Comparison of ENCODE assay signal across 1 cellular context in the genomic region with DNA sequence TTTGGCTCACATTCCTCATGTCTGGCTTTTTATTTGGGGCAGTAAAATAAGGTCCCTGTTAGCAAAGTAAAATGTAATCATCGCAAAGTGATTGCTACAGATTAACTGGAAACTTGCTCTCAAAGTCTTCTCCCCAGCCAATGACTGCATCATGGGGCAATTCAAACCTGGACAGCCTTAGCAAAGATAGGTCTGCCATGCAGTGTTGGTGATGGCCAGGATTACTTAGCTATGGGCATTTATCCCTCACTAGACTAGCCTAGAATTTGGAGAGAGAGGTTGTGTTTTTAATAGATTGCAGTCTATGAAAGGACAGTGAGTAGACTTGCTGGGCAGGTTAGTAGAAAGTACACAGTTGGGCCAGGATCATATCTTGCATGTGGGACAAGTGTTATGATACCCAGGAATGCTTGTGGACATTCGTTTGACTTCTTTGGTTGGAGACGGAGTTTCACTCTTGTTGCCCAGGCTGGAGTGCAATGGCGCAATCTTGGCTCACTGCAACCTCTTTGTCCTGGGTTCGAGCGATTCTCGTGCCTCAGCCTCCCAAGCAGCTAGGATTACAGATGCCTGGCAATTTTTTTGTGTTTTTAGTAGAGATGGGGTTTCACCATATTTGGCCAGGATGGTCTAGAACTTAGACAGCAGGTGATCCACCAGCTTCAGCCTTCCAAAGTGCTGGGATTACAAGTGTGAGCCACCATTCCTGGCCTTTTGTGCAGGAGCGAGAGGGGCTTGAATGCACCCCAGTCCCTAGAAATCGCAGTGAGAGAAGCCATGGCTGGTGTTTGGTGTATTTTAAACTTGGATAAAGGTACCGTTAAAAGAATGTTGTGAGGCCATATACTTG.
TF ChIP-seq lines count a peak whose summit lies in the region.

No MANE protein-coding gene starts in this region.

TF ChIP-seq in HepG2, 621 proteins besides CTCF, POLR2A, EP300 and RAD21 (continued from another document):
- TF ChIP-seq, protein P1, sequence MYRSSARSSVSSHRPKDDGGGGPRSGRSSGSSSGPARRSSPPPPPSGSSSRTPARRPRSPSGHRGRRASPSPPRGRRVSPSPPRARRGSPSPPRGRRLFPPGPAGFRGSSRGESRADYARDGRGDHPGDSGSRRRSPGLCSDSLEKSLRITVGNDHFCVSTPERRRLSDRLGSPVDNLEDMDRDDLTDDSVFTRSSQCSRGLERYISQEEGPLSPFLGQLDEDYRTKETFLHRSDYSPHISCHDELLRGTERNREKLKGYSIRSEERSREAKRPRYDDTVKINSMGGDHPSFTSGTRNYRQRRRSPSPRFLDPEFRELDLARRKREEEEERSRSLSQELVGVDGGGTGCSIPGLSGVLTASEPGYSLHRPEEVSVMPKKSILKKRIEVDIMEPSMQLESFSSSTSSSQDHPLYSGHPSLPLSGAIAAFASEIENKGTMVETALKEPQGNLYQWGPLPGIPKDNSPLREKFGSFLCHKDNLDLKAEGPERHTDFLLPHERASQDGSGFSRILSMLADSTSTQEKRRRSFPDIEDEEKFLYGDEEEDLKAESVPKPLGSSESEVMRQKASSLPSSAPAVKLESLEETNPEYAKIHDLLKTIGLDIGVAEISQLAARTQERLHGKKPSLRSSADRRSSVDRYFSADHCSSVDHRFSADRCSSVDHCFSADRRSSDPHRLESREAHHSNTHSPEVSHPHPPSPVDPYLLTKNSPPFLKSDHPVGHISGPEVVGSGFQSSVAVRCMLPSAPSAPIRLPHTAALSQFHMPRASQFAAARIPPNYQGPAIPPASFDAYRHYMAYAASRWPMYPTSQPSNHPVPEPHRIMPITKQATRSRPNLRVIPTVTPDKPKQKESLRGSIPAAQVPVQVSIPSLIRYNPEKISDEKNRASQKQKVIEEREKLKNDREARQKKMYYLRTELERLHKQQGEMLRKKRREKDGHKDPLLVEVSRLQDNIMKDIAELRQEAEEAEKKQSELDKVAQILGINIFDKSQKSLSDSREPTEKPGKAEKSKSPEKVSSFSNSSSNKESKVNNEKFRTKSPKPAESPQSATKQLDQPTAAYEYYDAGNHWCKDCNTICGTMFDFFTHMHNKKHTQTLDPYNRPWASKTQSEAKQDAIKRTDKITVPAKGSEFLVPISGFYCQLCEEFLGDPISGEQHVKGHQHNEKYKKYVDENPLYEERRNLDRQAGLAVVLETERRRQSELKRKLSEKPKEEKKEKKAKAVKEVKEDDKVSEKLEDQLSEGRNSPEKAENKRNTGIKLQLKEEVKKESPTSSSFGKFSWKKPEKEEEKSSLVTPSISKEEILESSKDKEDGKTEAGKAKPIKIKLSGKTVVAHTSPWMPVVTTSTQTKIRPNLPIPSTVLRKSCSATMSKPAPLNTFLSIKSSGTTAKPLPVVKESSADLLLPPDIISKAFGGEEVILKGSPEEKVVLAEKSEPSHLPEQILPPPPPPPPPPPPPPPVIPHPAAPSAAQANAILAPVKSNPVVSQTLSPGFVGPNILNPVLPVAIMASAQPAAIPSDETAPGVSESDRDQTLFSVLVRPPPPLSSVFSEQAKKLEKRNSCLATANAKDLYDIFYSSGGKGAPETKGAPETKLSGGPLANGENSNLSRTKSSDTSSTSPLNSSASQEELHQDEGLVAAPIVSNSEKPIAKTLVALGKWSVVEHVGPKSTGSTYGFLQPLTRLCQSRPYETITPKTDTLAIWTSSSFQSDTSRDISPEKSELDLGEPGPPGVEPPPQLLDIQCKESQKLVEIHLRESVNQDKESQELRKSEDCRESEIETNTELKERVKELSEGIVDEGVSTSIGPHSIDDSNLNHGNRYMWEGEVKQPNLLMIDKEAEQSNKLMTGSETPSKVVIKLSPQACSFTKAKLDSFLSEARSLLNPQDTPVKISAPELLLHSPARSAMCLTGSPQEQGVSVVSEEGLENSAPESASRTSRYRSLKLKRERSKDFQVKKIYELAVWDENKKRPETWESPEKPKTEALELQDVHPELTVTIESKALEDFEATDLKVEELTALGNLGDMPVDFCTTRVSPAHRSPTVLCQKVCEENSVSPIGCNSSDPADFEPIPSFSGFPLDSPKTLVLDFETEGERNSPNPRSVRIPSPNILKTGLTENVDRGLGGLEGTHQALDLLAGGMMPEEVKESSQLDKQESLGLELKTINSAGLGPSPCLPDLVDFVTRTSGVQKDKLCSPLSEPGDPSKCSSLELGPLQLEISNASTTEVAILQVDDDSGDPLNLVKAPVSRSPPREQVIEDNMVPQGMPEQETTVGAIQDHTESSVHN (CRISPR knock-in tag; IDR thresholded peaks at IDR 0.05), result peak; percentile 86; the same call in 1 of the 2 replicates
- TF ChIP-seq ZNF251 (CRISPR knock-in tag; IDR thresholded peaks at IDR 0.05), result 0 out of 2 replicates have a peak, but pooled peaks have one; percentile 30
- TF ChIP-seq, protein P2, sequence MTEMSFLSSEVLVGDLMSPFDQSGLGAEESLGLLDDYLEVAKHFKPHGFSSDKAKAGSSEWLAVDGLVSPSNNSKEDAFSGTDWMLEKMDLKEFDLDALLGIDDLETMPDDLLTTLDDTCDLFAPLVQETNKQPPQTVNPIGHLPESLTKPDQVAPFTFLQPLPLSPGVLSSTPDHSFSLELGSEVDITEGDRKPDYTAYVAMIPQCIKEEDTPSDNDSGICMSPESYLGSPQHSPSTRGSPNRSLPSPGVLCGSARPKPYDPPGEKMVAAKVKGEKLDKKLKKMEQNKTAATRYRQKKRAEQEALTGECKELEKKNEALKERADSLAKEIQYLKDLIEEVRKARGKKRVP (CRISPR knock-in tag; IDR thresholded peaks at IDR 0.05), result 0 out of 4 replicates have a peak, but pooled peaks of 1 of the 2 experiments have one; percentile 1
- no peak for TF ChIP-seq ZSCAN29 (CRISPR knock-in tag; conservative IDR thresholded peaks at IDR 0.05)
- no peak for TF ChIP-seq DNMT3B (CRISPR knock-in tag; conservative IDR thresholded peaks at IDR 0.05)
- peak; percentile 86 for TF ChIP-seq RBM22 (optimal IDR thresholded peaks at IDR 0.05; ENCODE audit: low read length)
- TF ChIP-seq, protein P3, sequence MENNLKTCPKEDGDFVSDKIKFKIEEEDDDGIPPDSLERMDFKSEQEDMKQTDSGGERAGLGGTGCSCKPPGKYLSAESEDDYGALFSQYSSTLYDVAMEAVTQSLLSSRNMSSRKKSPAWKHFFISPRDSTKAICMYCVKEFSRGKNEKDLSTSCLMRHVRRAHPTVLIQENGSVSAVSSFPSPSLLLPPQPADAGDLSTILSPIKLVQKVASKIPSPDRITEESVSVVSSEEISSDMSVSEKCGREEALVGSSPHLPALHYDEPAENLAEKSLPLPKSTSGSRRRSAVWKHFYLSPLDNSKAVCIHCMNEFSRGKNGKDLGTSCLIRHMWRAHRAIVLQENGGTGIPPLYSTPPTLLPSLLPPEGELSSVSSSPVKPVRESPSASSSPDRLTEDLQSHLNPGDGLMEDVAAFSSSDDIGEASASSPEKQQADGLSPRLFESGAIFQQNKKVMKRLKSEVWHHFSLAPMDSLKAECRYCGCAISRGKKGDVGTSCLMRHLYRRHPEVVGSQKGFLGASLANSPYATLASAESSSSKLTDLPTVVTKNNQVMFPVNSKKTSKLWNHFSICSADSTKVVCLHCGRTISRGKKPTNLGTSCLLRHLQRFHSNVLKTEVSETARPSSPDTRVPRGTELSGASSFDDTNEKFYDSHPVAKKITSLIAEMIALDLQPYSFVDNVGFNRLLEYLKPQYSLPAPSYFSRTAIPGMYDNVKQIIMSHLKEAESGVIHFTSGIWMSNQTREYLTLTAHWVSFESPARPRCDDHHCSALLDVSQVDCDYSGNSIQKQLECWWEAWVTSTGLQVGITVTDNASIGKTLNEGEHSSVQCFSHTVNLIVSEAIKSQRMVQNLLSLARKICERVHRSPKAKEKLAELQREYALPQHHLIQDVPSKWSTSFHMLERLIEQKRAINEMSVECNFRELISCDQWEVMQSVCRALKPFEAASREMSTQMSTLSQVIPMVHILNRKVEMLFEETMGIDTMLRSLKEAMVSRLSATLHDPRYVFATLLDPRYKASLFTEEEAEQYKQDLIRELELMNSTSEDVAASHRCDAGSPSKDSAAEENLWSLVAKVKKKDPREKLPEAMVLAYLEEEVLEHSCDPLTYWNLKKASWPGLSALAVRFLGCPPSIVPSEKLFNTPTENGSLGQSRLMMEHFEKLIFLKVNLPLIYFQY (CRISPR knock-in tag; IDR thresholded peaks at IDR 0.05; ENCODE audit: borderline replicate concordance), result no peak
- TF ChIP-seq, protein P4, sequence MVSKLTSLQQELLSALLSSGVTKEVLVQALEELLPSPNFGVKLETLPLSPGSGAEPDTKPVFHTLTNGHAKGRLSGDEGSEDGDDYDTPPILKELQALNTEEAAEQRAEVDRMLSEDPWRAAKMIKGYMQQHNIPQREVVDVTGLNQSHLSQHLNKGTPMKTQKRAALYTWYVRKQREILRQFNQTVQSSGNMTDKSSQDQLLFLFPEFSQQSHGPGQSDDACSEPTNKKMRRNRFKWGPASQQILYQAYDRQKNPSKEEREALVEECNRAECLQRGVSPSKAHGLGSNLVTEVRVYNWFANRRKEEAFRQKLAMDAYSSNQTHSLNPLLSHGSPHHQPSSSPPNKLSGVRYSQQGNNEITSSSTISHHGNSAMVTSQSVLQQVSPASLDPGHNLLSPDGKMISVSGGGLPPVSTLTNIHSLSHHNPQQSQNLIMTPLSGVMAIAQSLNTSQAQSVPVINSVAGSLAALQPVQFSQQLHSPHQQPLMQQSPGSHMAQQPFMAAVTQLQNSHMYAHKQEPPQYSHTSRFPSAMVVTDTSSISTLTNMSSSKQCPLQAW (CRISPR knock-in tag; IDR thresholded peaks at IDR 0.05), result peak; percentile 30; the same call in 1 of the 2 replicates
